9 cellular contexts compared by ENCODE assay signal in the genomic region with DNA sequence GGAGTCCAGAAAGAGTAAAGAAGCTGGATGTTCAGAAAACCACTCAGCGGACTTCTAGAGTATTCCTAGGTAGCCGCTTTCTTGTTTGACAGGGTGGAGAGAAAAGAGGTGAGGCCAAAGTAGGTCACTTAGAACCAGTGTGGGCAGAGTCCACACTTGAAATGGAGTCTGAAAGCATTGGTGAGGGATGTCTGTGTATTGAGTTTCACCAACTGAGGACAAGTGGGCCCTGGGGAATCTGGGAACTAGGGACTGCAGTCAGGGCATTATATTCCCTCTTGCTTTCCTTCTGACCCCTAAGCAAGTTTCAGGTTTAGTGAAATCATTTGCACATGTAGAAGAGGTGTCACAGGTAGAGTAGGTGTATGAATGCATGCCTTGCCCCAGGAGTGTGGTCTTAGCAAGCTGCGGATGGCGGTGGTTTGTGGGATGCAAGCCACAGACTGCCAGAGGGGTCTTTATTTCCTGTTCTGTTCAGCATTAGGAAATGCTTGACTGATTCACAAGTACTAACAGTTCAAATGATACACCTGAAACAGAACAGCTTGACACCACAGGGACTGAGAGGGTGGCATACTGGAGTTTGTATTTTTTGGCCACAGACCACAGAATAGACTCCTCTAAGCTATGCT. TPM values are rescaled to one million over a fixed set of nuclear protein-coding genes. Genes with fewer than 3 reads are reported as not detected.
DNase-seq lines count a peak whose midpoint lies in the region; ATAC-seq and TF ChIP-seq lines count a peak whose summit lies in the region.
"Had no signal": no experiment of that assay in that cellular context is flagged by ENCODE, and none has a peak within 500 bp of the region (broad histone marks: within the 10 kb centered on the region; RNA-seq: fewer than 3 reads in every experiment).

No MANE protein-coding gene starts in this region.

- peaks cover 59% of the 10 kb centered on the region for H3K27me3 Mint-ChIP-seq in T-helper 17 cell
- peaks cover 16 to 32% (median 18%) of the 10 kb centered on the region in 3 donors for H3K27me3 Mint-ChIP-seq in immature natural killer cell (ENCODE audit: low read depth in 3 of 3)

- H3K4me3 Mint-ChIP-seq in T-helper 17 cell (peak overlapping the region; percentile 88), immature natural killer cell (peak overlapping the region; percentile 43 to 62 (median 50))

- peak; percentile 35 for DNase-seq in NCI-H510A treated with DMSO at 0.1 percent for 48 hours (lab: John Stamatoyannopoulos, UW)
- no peak for DNase-seq in NCI-H510A (lab: John Stamatoyannopoulos, UW)
- no peak for DNase-seq in T-helper 17 cell
- no peak for DNase-seq in immature natural killer cell
- no peak for DNase-seq in thoracic aorta (ENCODE audit: low spot score)
- DNase-seq in D341Med (ENCODE audit: low spot score), result no peak
- DNase-seq in hypothalamus (lab: John Stamatoyannopoulos, UW), result no peak
- no peak for DNase-seq in T-helper 1 cell
- DNase-seq: left cardiac atrium had no signal

- peak overlapping the region; percentile 80 for H3K4me3 ChIP-seq in thoracic aorta

- no peaks in the 10 kb centered on the region for H3K36me3 ChIP-seq in thoracic aorta

- no peaks in the 10 kb centered on the region for H3K36me3 Mint-ChIP-seq in T-helper 17 cell (ENCODE audit: low read depth)
- H3K36me3 Mint-ChIP-seq in immature natural killer cell, result no peaks in the 10 kb centered on the region

- peaks cover 37 to 65% of the 10 kb centered on the region in 2 donors for H3K4me1 ChIP-seq in thoracic aorta (ENCODE audit: control insufficient read depth in 1 of 2, low read depth in 2 of 2)

- H3K27ac Mint-ChIP-seq in T-helper 17 cell, result no peak overlapping the region
- H3K27ac Mint-ChIP-seq in immature natural killer cell, result no peak overlapping the region

- ATAC-seq in T-helper 17 cell (no peak), thoracic aorta (ENCODE audit: insufficient number of reproducible peaks, low FRiP score, low read depth) (no peak)

- no peaks in the 10 kb centered on the region for H3K27me3 ChIP-seq in thoracic aorta (replicated peaks; ENCODE audit: insufficient read depth)

- H3K27ac ChIP-seq in thoracic aorta, result peak overlapping the region; percentile 96 to 98

- H3K4me1 Mint-ChIP-seq in T-helper 17 cell (peaks cover 9% of the 10 kb centered on the region), immature natural killer cell (peaks cover 19 to 21% of the 10 kb centered on the region in 2 donors)

- H3K9me3 ChIP-seq in T-helper 17 cell (ENCODE audit: control insufficient read depth, low read length, poor library complexity, severe bottlenecking) (no peaks in the 10 kb centered on the region), thoracic aorta (no peaks in the 10 kb centered on the region)

- no peak for TF ChIP-seq CTCF in thoracic aorta (IDR thresholded peaks at IDR 0.05)

- peaks cover 0 to 3% (median 0%) of the 10 kb centered on the region in 6 donors for H3K9me3 Mint-ChIP-seq in immature natural killer cell

RNA-seq across cellular contexts. Expression of a gene that starts 1.1 kb away (rescaled TPM):
- total RNA-seq in T-helper 17 cell (not detected), thoracic aorta (100 to 1,000 TPM; 116 to 137 TPM)
- under 1 TPM in 1 of 3 donors, not detected in 2; 0.06 TPM for polyA plus RNA-seq in immature natural killer cell

Comparison
In these comparisons a context has a peak if more than half of its experiments do, and no peak if none do; other contexts are left out.
1. RNA of a gene that starts 1.1 kb away (total RNA-seq): 116 to 137 TPM in thoracic aorta; not detected in T-helper 17 cell; every median in the first group is over 100 times any median in the second.